In the genomic region with DNA sequence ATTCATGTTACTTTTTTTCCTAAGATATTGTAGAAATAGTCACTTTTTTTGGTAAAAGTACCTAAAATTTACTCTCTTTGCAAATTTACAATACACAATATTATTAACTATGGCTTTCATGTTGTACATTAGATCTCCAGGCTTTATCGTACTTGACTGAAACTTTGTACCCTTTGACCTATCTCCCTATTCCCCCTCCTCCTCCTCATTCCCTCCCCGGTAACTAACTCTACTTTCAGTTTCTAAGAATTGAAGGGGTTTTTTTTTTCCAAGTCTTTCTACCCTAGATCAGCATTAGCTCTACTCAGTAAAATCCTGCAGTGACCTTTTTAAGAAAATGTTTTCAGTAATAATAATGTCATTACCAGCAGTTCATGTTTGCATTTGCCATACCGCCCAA, we compare ENCODE assay signal across 27 cellular contexts. TPM values are rescaled to one million over a fixed set of nuclear protein-coding genes. Genes with fewer than 3 reads are reported as not detected.
A peak's percentile ranks its signal among the peaks of the same experiment; 100 is the strongest.
DNase-seq lines count a peak whose midpoint lies in the region; ATAC-seq and TF ChIP-seq lines count a peak whose summit lies in the region.
"Had no signal": no experiment of that assay in that cellular context is flagged by ENCODE, and none has a peak within 500 bp of the region (broad histone marks: within the 10 kb centered on the region; RNA-seq: fewer than 3 reads in every experiment).

No MANE protein-coding gene starts in this region.

- no peak overlapping the region for H3K4me3 Mint-ChIP-seq in activated CD4-positive, alpha-beta T cell treated with anti-CD3 and anti-CD28 coated beads, Interleukin-2, amount 10 ng/mL, durations not matched to agents 24 days and 14 days
- no peak overlapping the region for H3K4me3 Mint-ChIP-seq in activated T-helper 2 cell treated with anti-CD3 and anti-CD28 coated beads, Interferon-gamma antibody, Interleukin-2, Interleukin-4, amounts not matched to agents 10 μg/mL and 5 μg/mL and 100 μg/mL, durations not matched to agents 14 hours and 24 hours and 36 hours (ENCODE audit: low read depth)
- no peak overlapping the region for H3K4me3 Mint-ChIP-seq in progenitor cell of endocrine pancreas (ENCODE audit: low read depth)
- H3K4me3 Mint-ChIP-seq: CD14-positive monocyte; CD8-positive, alpha-beta memory T cell had no signal

- peak overlapping the region; percentile 25 for H3K27ac Mint-ChIP-seq in activated CD4-positive, alpha-beta T cell treated with anti-CD3 and anti-CD28 coated beads, Interleukin-2, amount 10 ng/mL, durations not matched to agents 24 days and 14 days
- peak overlapping the region; percentile 8 for H3K27ac Mint-ChIP-seq in activated T-helper 2 cell treated with anti-CD3 and anti-CD28 coated beads, Interferon-gamma antibody, Interleukin-2, Interleukin-4, amounts not matched to agents 10 μg/mL and 5 μg/mL and 100 μg/mL, durations not matched to agents 14 hours and 24 hours and 36 hours
- H3K27ac Mint-ChIP-seq in progenitor cell of endocrine pancreas: peak overlapping the region; percentile 49

- intact Hi-C loops in activated CD4-positive, alpha-beta T cell treated with anti-CD3 and anti-CD28 coated beads, Interleukin-2, amount 10 ng/mL, durations not matched to agents 24 days and 14 days (cut with micrococcal nuclease): no loop called here
- intact Hi-C loops in activated T-helper 2 cell treated with anti-CD3 and anti-CD28 coated beads, Interferon-gamma antibody, Interleukin-2, Interleukin-4, amounts not matched to agents 10 μg/mL and 5 μg/mL and 100 μg/mL, durations not matched to agents 14 hours and 24 hours and 36 hours (cut with micrococcal nuclease): no loop called here

- H3K9me3 Mint-ChIP-seq in activated CD4-positive, alpha-beta T cell treated with anti-CD3 and anti-CD28 coated beads, Interleukin-2, amount 10 ng/mL, durations not matched to agents 24 days and 14 days: no peaks in the 10 kb centered on the region
- H3K9me3 Mint-ChIP-seq in activated T-helper 2 cell treated with anti-CD3 and anti-CD28 coated beads, Interferon-gamma antibody, Interleukin-2, Interleukin-4, amounts not matched to agents 10 μg/mL and 5 μg/mL and 100 μg/mL, durations not matched to agents 14 hours and 24 hours and 36 hours: no peaks in the 10 kb centered on the region
- no peaks in the 10 kb centered on the region for H3K9me3 Mint-ChIP-seq in progenitor cell of endocrine pancreas (ENCODE audit: low read depth)
- H3K9me3 Mint-ChIP-seq: CD14-positive monocyte; CD8-positive, alpha-beta memory T cell had no signal

- no peak for DNase-seq in activated CD4-positive, alpha-beta T cell treated with anti-CD3 and anti-CD28 coated beads, Interleukin-2, amount 10 ng/mL, durations not matched to agents 24 days and 14 days
- no peak for DNase-seq in activated CD4-positive, alpha-beta T cell treated with anti-CD3 and anti-CD28 coated beads, Interleukin-2, amount 50 U/mL, for 48 hours
- no peak for DNase-seq in activated T-helper 2 cell treated with anti-CD3 and anti-CD28 coated beads, Interferon-gamma antibody, Interleukin-2, Interleukin-4, amounts not matched to agents 10 μg/mL and 5 μg/mL and 100 μg/mL, durations not matched to agents 14 hours and 24 hours and 36 hours (ENCODE audit: low spot score)
- no peak for DNase-seq in left lobe of liver (ENCODE audit: low spot score)
- no peak for DNase-seq in progenitor cell of endocrine pancreas (ENCODE audit: low spot score, unreplicated experiment)
- DNase-seq in DMS 273 (lab: John Stamatoyannopoulos, UW; ENCODE audit: unreplicated experiment): no peak
- no peak for DNase-seq in GM19238 (ENCODE audit: insufficient read length, low spot score)
- DNase-seq: 8988T; ACHN; BE2C; CD8-positive, alpha-beta memory T cell; DMS79 treated with DMSO at 0.1 percent for 48 hours; GOT3; IMR-90; KG1; MG63; NCI-H1105 treated with DMSO at 0.1 percent for 48 hours; NCI-H146; NCI-H2029; NCI-H446 treated with DMSO at 0.1 percent for 48 hours; NCI-H526; NCI-H82; NK-92 treated with Interleukin-12 subunit alpha and Interleukin-12 subunit beta, amount 100 ng/mL, for 24 hours; Right ventricle myocardium superior; RPMI8226 had no signal

- ATAC-seq in left lobe of liver (peak; percentile 93), GM21723 (IDR thresholded peaks at IDR 0.05; ENCODE audit: unreplicated experiment) (no peak)

- TF ChIP-seq CTCF in progenitor cell of endocrine pancreas (IDR thresholded peaks at IDR 0.05; ENCODE audit: unreplicated experiment): no peak

- peaks cover 3% of the 10 kb centered on the region for H3K4me1 Mint-ChIP-seq in activated CD4-positive, alpha-beta T cell treated with anti-CD3 and anti-CD28 coated beads, Interleukin-2, amount 10 ng/mL, durations not matched to agents 24 days and 14 days
- peaks cover 7% of the 10 kb centered on the region for H3K4me1 Mint-ChIP-seq in activated T-helper 2 cell treated with anti-CD3 and anti-CD28 coated beads, Interferon-gamma antibody, Interleukin-2, Interleukin-4, amounts not matched to agents 10 μg/mL and 5 μg/mL and 100 μg/mL, durations not matched to agents 14 hours and 24 hours and 36 hours (ENCODE audit: low read depth)
- H3K4me1 Mint-ChIP-seq in progenitor cell of endocrine pancreas (ENCODE audit: low read depth): no peaks in the 10 kb centered on the region
- H3K4me1 Mint-ChIP-seq: CD14-positive monocyte; CD8-positive, alpha-beta memory T cell had no signal

- H3K36me3 Mint-ChIP-seq in activated CD4-positive, alpha-beta T cell treated with anti-CD3 and anti-CD28 coated beads, Interleukin-2, amount 10 ng/mL, durations not matched to agents 24 days and 14 days (ENCODE audit: low read depth): peaks cover 21% of the 10 kb centered on the region
- peaks cover 28% of the 10 kb centered on the region for H3K36me3 Mint-ChIP-seq in activated T-helper 2 cell treated with anti-CD3 and anti-CD28 coated beads, Interferon-gamma antibody, Interleukin-2, Interleukin-4, amounts not matched to agents 10 μg/mL and 5 μg/mL and 100 μg/mL, durations not matched to agents 14 hours and 24 hours and 36 hours (ENCODE audit: low read depth)
- peaks cover 11% of the 10 kb centered on the region for H3K36me3 Mint-ChIP-seq in progenitor cell of endocrine pancreas (ENCODE audit: insufficient read depth)

- no peaks in the 10 kb centered on the region for H3K27me3 Mint-ChIP-seq in activated CD4-positive, alpha-beta T cell treated with anti-CD3 and anti-CD28 coated beads, Interleukin-2, amount 10 ng/mL, durations not matched to agents 24 days and 14 days
- no peaks in the 10 kb centered on the region for H3K27me3 Mint-ChIP-seq in activated T-helper 2 cell treated with anti-CD3 and anti-CD28 coated beads, Interferon-gamma antibody, Interleukin-2, Interleukin-4, amounts not matched to agents 10 μg/mL and 5 μg/mL and 100 μg/mL, durations not matched to agents 14 hours and 24 hours and 36 hours (ENCODE audit: low read depth)
- no peaks in the 10 kb centered on the region for H3K27me3 Mint-ChIP-seq in progenitor cell of endocrine pancreas
- H3K27me3 Mint-ChIP-seq: CD8-positive, alpha-beta memory T cell had no signal

RNA-seq across cellular contexts. Expression of gene HACL1, which starts 10.1 kb away (rescaled TPM):
- total RNA-seq in activated CD4-positive, alpha-beta T cell treated with anti-CD3 and anti-CD28 coated beads, Interleukin-2, amount 10 ng/mL, durations not matched to agents 24 days and 14 days: 19.3 and 21.4 TPM in 2 replicates
- total RNA-seq in activated T-helper 2 cell treated with anti-CD3 and anti-CD28 coated beads, Interferon-gamma antibody, Interleukin-2, Interleukin-4, amounts not matched to agents 10 μg/mL and 5 μg/mL and 100 μg/mL, durations not matched to agents 14 hours and 24 hours and 36 hours: 22.8 TPM in 2 replicates
- total RNA-seq in left lobe of liver (45.2 TPM), progenitor cell of endocrine pancreas (24.4 and 25.9 TPM in 2 replicates)

RNA-seq across cellular contexts. Expression of gene BTD, which starts 10.3 kb away (rescaled TPM):
- 2.0 and 2.1 TPM in 2 replicates for total RNA-seq in activated CD4-positive, alpha-beta T cell treated with anti-CD3 and anti-CD28 coated beads, Interleukin-2, amount 10 ng/mL, durations not matched to agents 24 days and 14 days
- total RNA-seq in activated T-helper 2 cell treated with anti-CD3 and anti-CD28 coated beads, Interferon-gamma antibody, Interleukin-2, Interleukin-4, amounts not matched to agents 10 μg/mL and 5 μg/mL and 100 μg/mL, durations not matched to agents 14 hours and 24 hours and 36 hours: 3.9 and 4.8 TPM in 2 replicates
- total RNA-seq in left lobe of liver (57.4 TPM), progenitor cell of endocrine pancreas (26.9 and 28.9 TPM in 2 replicates)
